In genomic region chrX:136268051-136269048, GRCh38 we compare ENCODE assay signal across 1 cellular context.
TF ChIP-seq lines count a peak whose summit lies in the region.

No MANE protein-coding gene starts in this region.

TF ChIP-seq in HepG2, 621 proteins besides CTCF, POLR2A, EP300 and RAD21:
- TF ChIP-seq STAG1 (CRISPR knock-in tag; IDR thresholded peaks at IDR 0.05) (peak; percentile 43), THAP7 (CRISPR knock-in tag; IDR thresholded peaks at IDR 0.05) (no peak), ARNT (IDR thresholded peaks at IDR 0.05) (no peak), ZNF10 (CRISPR knock-in tag; IDR thresholded peaks at IDR 0.05; ENCODE audit: borderline replicate concordance, low read depth) (no peak)
